Comparison of ENCODE assay signal across 30 cellular contexts in the genomic region with DNA sequence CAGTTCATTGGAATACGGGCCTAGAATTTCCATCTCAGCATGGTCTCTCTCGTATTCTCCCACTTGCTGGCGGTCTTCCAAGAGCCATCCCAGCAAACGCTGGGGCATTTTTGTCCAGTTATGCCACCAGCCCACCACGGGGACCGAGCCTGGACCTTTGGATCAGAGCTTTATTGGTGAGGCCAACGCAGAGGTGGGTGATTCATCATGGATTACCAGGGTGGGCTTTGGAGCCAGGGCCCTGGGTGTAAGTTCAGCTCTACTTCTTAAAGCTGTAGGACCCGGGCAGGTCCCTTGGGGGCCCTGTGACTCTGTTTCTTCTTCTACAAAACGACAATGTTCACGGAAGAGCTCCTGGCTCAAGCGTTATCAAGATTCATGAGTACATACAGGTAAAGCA.
"Had no signal": no experiment of that assay in that cellular context is flagged by ENCODE, and none has a peak within 500 bp of the region (broad histone marks: within the 10 kb centered on the region; RNA-seq: fewer than 3 reads in every experiment).

No MANE protein-coding gene starts in this region.

- H3K4me3 Mint-ChIP-seq: activated CD4-positive, alpha-beta T cell treated with anti-CD3 and anti-CD28 coated beads, Interleukin-2, amount 10 ng/mL, durations not matched to agents 24 days and 14 days; activated CD8-positive, alpha-beta T cell treated with anti-CD3 and anti-CD28 coated beads for 36 hours; activated naive CD4-positive, alpha-beta T cell treated with anti-CD3 and anti-CD28 coated beads, Interleukin-2, amount 10 ng/mL, durations not matched to agents 7 days and 5 days; activated naive CD8-positive, alpha-beta T cell; activated naive CD8-positive, alpha-beta T cell treated with anti-CD3 and anti-CD28 coated beads, Interleukin-2, amount 50 U/mL, for 24 hours; activated T-cell treated with anti-CD3 and anti-CD28 coated beads, Interleukin-2, amount 50 U/mL, for 4 hours; activated T-helper 1 cell treated with anti-CD3 and anti-CD28 coated beads, Interleukin-12 subunit alpha, Interleukin-12 subunit beta, Interleukin-2, Interleukin-4 antibody, amounts not matched to agents 30 ng/mL and 10 ng/mL and 1 ng/mL, durations not matched to agents 14 hours and 24 hours and 36 hours; T-helper 2 cell treated with Interferon-gamma antibody and Interleukin-4, amounts not matched to agents 5 μg/mL and 100 μg/mL, for 36 hours had no signal

- ATAC-seq: activated CD8-positive, alpha-beta T cell treated with anti-CD3 and anti-CD28 coated beads for 36 hours; activated naive CD8-positive, alpha-beta T cell treated with anti-CD3 and anti-CD28 coated beads, Interleukin-2, amount 50 U/mL, for 24 hours; activated T-cell treated with anti-CD3 and anti-CD28 coated beads, Interleukin-2, amount 50 U/mL, for 4 hours; PC-3; SK-N-SH treated with all-trans-retinoic acid at 6 μM for 48 hours had no signal

- H3K36me3 ChIP-seq: brain microvascular endothelial cell, Peyer's patch had no signal

- H3K4me3 ChIP-seq: Peyer's patch had no signal

- H3K9me3 ChIP-seq: Peyer's patch had no signal

- DNase-seq: activated CD4-positive, alpha-beta T cell treated with anti-CD3 and anti-CD28 coated beads, Interleukin-2, amount 10 ng/mL, durations not matched to agents 24 days and 14 days; activated CD4-positive, alpha-beta T cell treated with anti-CD3 and anti-CD28 coated beads, Interleukin-2, amount 50 U/mL, for 4 hours; activated CD8-positive, alpha-beta T cell treated with anti-CD3 and anti-CD28 coated beads for 36 hours; activated gamma-delta T cell treated with Interleukin-2 at 50 U/mL for 16 hours; activated naive CD4-positive, alpha-beta T cell treated with anti-CD3 and anti-CD28 coated beads, Interleukin-2, amount 10 ng/mL, durations not matched to agents 7 days and 5 days; activated naive CD8-positive, alpha-beta T cell treated with anti-CD3 and anti-CD28 coated beads, Interleukin-2, amount 50 U/mL, for 24 hours; activated T-cell treated with anti-CD3 and anti-CD28 coated beads for 4 hours; activated T-cell treated with anti-CD3 and anti-CD28 coated beads, Interleukin-2, amount 50 U/mL, for 4 hours; anterior cingulate cortex; brain microvascular endothelial cell; central memory CD4-positive, alpha-beta T cell; NCI-H1092 treated with DMSO at 0.1 percent for 48 hours; NCI-H1694; NCI-H1930; NCI-H2081 treated with DMSO at 0.1 percent for 48 hours; NCI-H226; NCI-H446 treated with DMSO at 0.1 percent for 48 hours; NCI-H524; NCI-H82; NK-92 treated with Interleukin-12 subunit alpha and Interleukin-12 subunit beta, amount 100 ng/mL, for 24 hours; PC-3; Peyer's patch; RPMI8226; SIG-M5; SW 1271 had no signal

- H3K27me3 ChIP-seq: brain microvascular endothelial cell, Peyer's patch had no signal

- H3K9me3 Mint-ChIP-seq: activated CD4-positive, alpha-beta T cell treated with anti-CD3 and anti-CD28 coated beads, Interleukin-2, amount 10 ng/mL, durations not matched to agents 24 days and 14 days; activated CD8-positive, alpha-beta T cell treated with anti-CD3 and anti-CD28 coated beads for 36 hours; activated naive CD4-positive, alpha-beta T cell treated with anti-CD3 and anti-CD28 coated beads, Interleukin-2, amount 10 ng/mL, durations not matched to agents 7 days and 5 days; activated naive CD8-positive, alpha-beta T cell treated with anti-CD3 and anti-CD28 coated beads, Interleukin-2, amount 50 U/mL, for 24 hours; activated T-cell treated with anti-CD3 and anti-CD28 coated beads, Interleukin-2, amount 50 U/mL, for 4 hours; activated T-helper 1 cell treated with anti-CD3 and anti-CD28 coated beads, Interleukin-12 subunit alpha, Interleukin-12 subunit beta, Interleukin-2, Interleukin-4 antibody, amounts not matched to agents 30 ng/mL and 10 ng/mL and 1 ng/mL, durations not matched to agents 14 hours and 24 hours and 36 hours; T-helper 2 cell treated with Interferon-gamma antibody and Interleukin-4, amounts not matched to agents 5 μg/mL and 100 μg/mL, for 36 hours had no signal

- H3K27ac ChIP-seq: brain microvascular endothelial cell, Peyer's patch had no signal

- FAIRE-seq: TTC549 had no signal

- H3K27ac Mint-ChIP-seq: activated CD4-positive, alpha-beta T cell treated with anti-CD3 and anti-CD28 coated beads, Interleukin-2, amount 10 ng/mL, durations not matched to agents 24 days and 14 days; activated CD8-positive, alpha-beta T cell treated with anti-CD3 and anti-CD28 coated beads for 36 hours; activated naive CD4-positive, alpha-beta T cell treated with anti-CD3 and anti-CD28 coated beads, Interleukin-2, amount 10 ng/mL, durations not matched to agents 7 days and 5 days; activated naive CD8-positive, alpha-beta T cell; activated naive CD8-positive, alpha-beta T cell treated with anti-CD3 and anti-CD28 coated beads, Interleukin-2, amount 50 U/mL, for 24 hours; activated T-helper 1 cell treated with anti-CD3 and anti-CD28 coated beads, Interleukin-12 subunit alpha, Interleukin-12 subunit beta, Interleukin-2, Interleukin-4 antibody, amounts not matched to agents 30 ng/mL and 10 ng/mL and 1 ng/mL, durations not matched to agents 14 hours and 24 hours and 36 hours; T-helper 2 cell treated with Interferon-gamma antibody and Interleukin-4, amounts not matched to agents 5 μg/mL and 100 μg/mL, for 36 hours had no signal

- H3K36me3 Mint-ChIP-seq: activated naive CD4-positive, alpha-beta T cell treated with anti-CD3 and anti-CD28 coated beads, Interleukin-2, amount 10 ng/mL, durations not matched to agents 7 days and 5 days; activated naive CD8-positive, alpha-beta T cell had no signal
